Comparison of ENCODE assay signal across 9 cellular contexts in the genomic region with DNA sequence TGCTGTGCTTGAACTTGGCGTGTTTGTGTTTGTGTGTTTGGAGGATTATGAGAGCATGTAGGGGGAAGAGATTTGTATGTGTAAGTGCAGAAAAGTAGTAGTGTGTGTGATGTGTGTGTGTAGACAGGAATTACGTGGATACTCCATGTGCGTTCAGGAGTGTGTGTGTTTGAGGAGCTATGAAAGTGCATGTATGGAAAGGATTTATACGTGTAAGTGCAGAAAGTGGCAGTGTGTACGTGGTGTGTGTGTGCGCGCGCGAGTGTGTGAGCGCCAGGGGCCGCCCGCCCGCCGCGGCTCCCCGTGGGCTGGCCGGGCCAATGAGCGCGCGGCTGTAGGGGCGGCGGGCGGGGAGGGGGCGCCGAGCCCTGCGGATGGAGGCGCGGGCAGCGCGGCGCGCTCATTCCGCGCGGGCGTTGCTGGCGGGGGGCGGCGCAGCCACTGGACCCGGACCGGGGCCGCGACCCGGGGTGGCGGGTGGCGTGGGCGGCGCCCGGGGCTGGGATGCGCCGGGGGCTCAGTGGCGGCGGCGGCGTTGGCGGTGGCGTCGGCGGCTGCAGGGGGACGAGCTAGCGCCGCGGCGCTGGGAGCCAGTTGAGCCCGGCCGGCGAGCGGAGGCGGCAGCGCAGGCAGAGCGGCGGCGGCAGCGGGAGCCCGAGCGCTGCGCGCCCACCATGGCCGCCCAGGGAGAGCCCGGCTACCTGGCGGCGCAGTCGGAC. TPM values are rescaled to one million over a fixed set of nuclear protein-coding genes. Genes with fewer than 3 reads are reported as not detected.
A peak's percentile ranks its signal among the peaks of the same experiment; 100 is the strongest.
DNase-seq lines count a peak whose midpoint lies in the region; ATAC-seq and TF ChIP-seq lines count a peak whose summit lies in the region.
"Had no signal": no experiment of that assay in that cellular context is flagged by ENCODE, and none has a peak within 500 bp of the region (broad histone marks: within the 10 kb centered on the region; RNA-seq: fewer than 3 reads in every experiment).

A gene with protein sequence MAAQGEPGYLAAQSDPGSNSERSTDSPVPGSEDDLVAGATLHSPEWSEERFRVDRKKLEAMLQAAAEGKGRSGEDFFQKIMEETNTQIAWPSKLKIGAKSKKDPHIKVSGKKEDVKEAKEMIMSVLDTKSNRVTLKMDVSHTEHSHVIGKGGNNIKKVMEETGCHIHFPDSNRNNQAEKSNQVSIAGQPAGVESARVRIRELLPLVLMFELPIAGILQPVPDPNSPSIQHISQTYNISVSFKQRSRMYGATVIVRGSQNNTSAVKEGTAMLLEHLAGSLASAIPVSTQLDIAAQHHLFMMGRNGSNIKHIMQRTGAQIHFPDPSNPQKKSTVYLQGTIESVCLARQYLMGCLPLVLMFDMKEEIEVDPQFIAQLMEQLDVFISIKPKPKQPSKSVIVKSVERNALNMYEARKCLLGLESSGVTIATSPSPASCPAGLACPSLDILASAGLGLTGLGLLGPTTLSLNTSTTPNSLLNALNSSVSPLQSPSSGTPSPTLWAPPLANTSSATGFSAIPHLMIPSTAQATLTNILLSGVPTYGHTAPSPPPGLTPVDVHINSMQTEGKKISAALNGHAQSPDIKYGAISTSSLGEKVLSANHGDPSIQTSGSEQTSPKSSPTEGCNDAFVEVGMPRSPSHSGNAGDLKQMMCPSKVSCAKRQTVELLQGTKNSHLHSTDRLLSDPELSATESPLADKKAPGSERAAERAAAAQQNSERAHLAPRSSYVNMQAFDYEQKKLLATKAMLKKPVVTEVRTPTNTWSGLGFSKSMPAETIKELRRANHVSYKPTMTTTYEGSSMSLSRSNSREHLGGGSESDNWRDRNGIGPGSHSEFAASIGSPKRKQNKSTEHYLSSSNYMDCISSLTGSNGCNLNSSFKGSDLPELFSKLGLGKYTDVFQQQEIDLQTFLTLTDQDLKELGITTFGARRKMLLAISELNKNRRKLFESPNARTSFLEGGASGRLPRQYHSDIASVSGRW (plus strand): TSS at position 403 of the 719 bp plus-strand sequence. CDS start 272 bp downstream, at position 675.

- DNase-seq in GM03348 (ENCODE audit: low spot score) (peak; percentile 91), HT1080 (ENCODE audit: low read depth) (peak; percentile 6), fibroblast of villous mesenchyme (ENCODE audit: low read depth) (peak; percentile 55), myocyte (ENCODE audit: low read depth) (peak; percentile 70)
- DNase-seq in activated CD4-positive, alpha-beta memory T cell treated with anti-CD3 and anti-CD28 coated beads, Interleukin-2, amount 10 ng/mL, durations not matched to agents 7 days and 5 days: no peak

- WGBS in urinary bladder: under 1% methylated on average over 79 of the region's 83 CpGs

- no peak for TF ChIP-seq CTCF in fibroblast of villous mesenchyme (IDR thresholded peaks at IDR 0.05; ENCODE audit: insufficient read depth, low read depth, low read length)

- peak within 1 kb of the TSS; percentile 73 for H3K27ac ChIP-seq in urinary bladder (ENCODE audit: low read depth)

- peaks cover 16% of the 10 kb centered on the region for H3K4me1 Mint-ChIP-seq in activated CD4-positive, alpha-beta memory T cell treated with anti-CD3 and anti-CD28 coated beads, Interleukin-2, amount 10 ng/mL, durations not matched to agents 7 days and 5 days

- peak within 1 kb of the TSS; percentile 76 for H3K4me3 Mint-ChIP-seq in activated CD4-positive, alpha-beta memory T cell treated with anti-CD3 and anti-CD28 coated beads, Interleukin-2, amount 10 ng/mL, durations not matched to agents 7 days and 5 days

- peaks cover 36% of the 10 kb centered on the region for H3K27me3 Mint-ChIP-seq in activated CD4-positive, alpha-beta memory T cell treated with anti-CD3 and anti-CD28 coated beads, Interleukin-2, amount 10 ng/mL, durations not matched to agents 7 days and 5 days

- H3K36me3 ChIP-seq in urinary bladder (ENCODE audit: insufficient read depth): no peaks in the 10 kb centered on the region

- ATAC-seq in GM21423 (IDR thresholded peaks at IDR 0.05; ENCODE audit: unreplicated experiment) (no peak), HG03342 (IDR thresholded peaks at IDR 0.05; ENCODE audit: unreplicated experiment) (no peak)

- H3K9me3 Mint-ChIP-seq in activated CD4-positive, alpha-beta memory T cell treated with anti-CD3 and anti-CD28 coated beads, Interleukin-2, amount 10 ng/mL, durations not matched to agents 7 days and 5 days: no peaks in the 10 kb centered on the region

- H3K4me3 ChIP-seq in fibroblast of villous mesenchyme (ENCODE audit: low read depth, low read length) (peak within 1 kb of the TSS; percentile 79), urinary bladder (ENCODE audit: low read depth, low read length) (peak within 1 kb of the TSS; percentile 77)

- CTCF ChIA-PET in activated CD4-positive, alpha-beta memory T cell treated with anti-CD3 and anti-CD28 coated beads, Interleukin-2, amount 10 ng/mL, durations not matched to agents 7 days and 5 days (lab: Charles Lee): no interaction called here

- H3K4me1 ChIP-seq in urinary bladder (ENCODE audit: insufficient read depth): no peaks in the 10 kb centered on the region

- POLR2A ChIA-PET in activated CD4-positive, alpha-beta memory T cell treated with anti-CD3 and anti-CD28 coated beads, Interleukin-2, amount 10 ng/mL, durations not matched to agents 7 days and 5 days (lab: Charles Lee): no interaction called here

- peaks cover 4% of the 10 kb centered on the region for H3K36me3 Mint-ChIP-seq in activated CD4-positive, alpha-beta memory T cell treated with anti-CD3 and anti-CD28 coated beads, Interleukin-2, amount 10 ng/mL, durations not matched to agents 7 days and 5 days (ENCODE audit: low read depth)

- no peak within 1 kb of the TSS for H3K27ac Mint-ChIP-seq in activated CD4-positive, alpha-beta memory T cell treated with anti-CD3 and anti-CD28 coated beads, Interleukin-2, amount 10 ng/mL, durations not matched to agents 7 days and 5 days

RNA-seq across cellular contexts. Expression of the gene that starts here (rescaled TPM):
- total RNA-seq in HT1080 (2014; rRNA removed; shearing (Covaris generic)): 7.9 and 8.7 TPM in 2 replicates
- polyA plus RNA-seq in HT1080 (2015; cell fraction: cytosol; rRNA removed): 2.7 and 3.5 TPM in 2 replicates
- polyA plus RNA-seq in HT1080 (2015; cell fraction: nucleus; rRNA removed): 3.0 and 3.2 TPM in 2 replicates
- under 1 TPM; 0.08 TPM for total RNA-seq in activated CD4-positive, alpha-beta memory T cell treated with anti-CD3 and anti-CD28 coated beads, Interleukin-2, amount 10 ng/mL, durations not matched to agents 7 days and 5 days
- total RNA-seq in fibroblast of villous mesenchyme (39.3 and 47.7 TPM in 2 replicates), myocyte (10.3 and 10.6 TPM in 2 replicates), urinary bladder (45.3 TPM)
- polyA plus RNA-seq in myocyte (2012): 6.8 TPM
- 5.7 TPM for polyA plus RNA-seq in urinary bladder
- total RNA-seq: T-helper 1 cell treated with Interleukin-12 subunit alpha and Interleukin-12 subunit beta and Interleukin-4 antibody, amounts not matched to agents 30 ng/mL and 1 ng/mL, for 36 hours had no signal
